11 cellular contexts compared by ENCODE assay signal in genomic region chr6:35392773-35393672, GRCh38. TPM values are rescaled to one million over a fixed set of nuclear protein-coding genes. Genes with fewer than 3 reads are reported as not detected.
DNase-seq lines count a peak whose midpoint lies in the region; ATAC-seq and TF ChIP-seq lines count a peak whose summit lies in the region.
"Had no signal": no experiment of that assay in that cellular context is flagged by ENCODE, and none has a peak within 500 bp of the region (broad histone marks: within the 10 kb centered on the region; RNA-seq: fewer than 3 reads in every experiment).

No MANE protein-coding gene starts in this region.

- no peaks in the 10 kb centered on the region for H3K9me3 ChIP-seq in RWPE2 (ENCODE audit: severe bottlenecking)
- H3K9me3 ChIP-seq: A549, tibial nerve had no signal

- no peaks in the 10 kb centered on the region for H3K27me3 Mint-ChIP-seq in T-helper 1 cell treated with Interleukin-12 subunit alpha and Interleukin-12 subunit beta and Interleukin-4 antibody, amounts not matched to agents 30 μg/mL and 1 μg/mL, for 36 hours (ENCODE audit: low read depth)

- no peak overlapping the region for H3K4me3 Mint-ChIP-seq in T-helper 1 cell treated with Interleukin-12 subunit alpha and Interleukin-12 subunit beta and Interleukin-4 antibody, amounts not matched to agents 30 μg/mL and 1 μg/mL, for 36 hours

- peaks cover 11% of the 10 kb centered on the region for H3K36me3 ChIP-seq in RWPE2 (ENCODE audit: low read depth)
- H3K36me3 ChIP-seq: tibial nerve had no signal

- no peak for TF ChIP-seq POLR2A in erythroblast (IDR thresholded peaks at IDR 0.05; ENCODE audit: low read length)

- peak overlapping the region; percentile 31 for H3K4me3 ChIP-seq in RWPE2 (ENCODE audit: severe bottlenecking)
- H3K4me3 ChIP-seq: A549, tibial nerve had no signal

- no peak for TF ChIP-seq CTCF in RWPE2 (IDR thresholded peaks at IDR 0.05; ENCODE audit: poor library complexity, severe bottlenecking)

- H3K4me1 Mint-ChIP-seq in T-helper 1 cell treated with Interleukin-12 subunit alpha and Interleukin-12 subunit beta and Interleukin-4 antibody, amounts not matched to agents 30 μg/mL and 1 μg/mL, for 36 hours (ENCODE audit: low read depth), result peaks cover 31% of the 10 kb centered on the region

- peaks cover 57% of the 10 kb centered on the region for H3K4me1 ChIP-seq in RWPE2 (ENCODE audit: insufficient read depth, poor library complexity, severe bottlenecking)

- peak overlapping the region; percentile 99 for H3K27ac ChIP-seq in RWPE2 (ENCODE audit: poor library complexity, severe bottlenecking)
- H3K27ac ChIP-seq: A549 had no signal

- peak overlapping the region; percentile 49 for H3K27ac Mint-ChIP-seq in T-helper 1 cell treated with Interleukin-12 subunit alpha and Interleukin-12 subunit beta and Interleukin-4 antibody, amounts not matched to agents 30 μg/mL and 1 μg/mL, for 36 hours

- H3K36me3 Mint-ChIP-seq in T-helper 1 cell treated with Interleukin-12 subunit alpha and Interleukin-12 subunit beta and Interleukin-4 antibody, amounts not matched to agents 30 μg/mL and 1 μg/mL, for 36 hours (ENCODE audit: low read depth), result peaks cover 5% of the 10 kb centered on the region

- no peaks in the 10 kb centered on the region for H3K9me3 Mint-ChIP-seq in T-helper 1 cell treated with Interleukin-12 subunit alpha and Interleukin-12 subunit beta and Interleukin-4 antibody, amounts not matched to agents 30 μg/mL and 1 μg/mL, for 36 hours

- no peak for DNase-seq in T-helper 1 cell
- no peak for DNase-seq in RWPE2 (ENCODE audit: low spot score)
- peak; percentile 29 to 53 for DNase-seq in erythroblast (lab: John Stamatoyannopoulos, UW)
- DNase-seq in posterior vena cava (ENCODE audit: low spot score), result peak; percentile 55
- no peak for DNase-seq in glomerular visceral epithelial cell (ENCODE audit: extremely low spot score)
- DNase-seq: amniotic stem cell had no signal

- no peaks in the 10 kb centered on the region for H3K27me3 ChIP-seq in RWPE2 (ENCODE audit: insufficient read depth, poor library complexity, severe bottlenecking)
- H3K27me3 ChIP-seq: tibial nerve had no signal

- peak; percentile 5; the same call in 1 of the 3 replicates for ATAC-seq in RWPE2 (ENCODE audit: low read depth)
- no peak for ATAC-seq in GM21381 (IDR thresholded peaks at IDR 0.05; ENCODE audit: unreplicated experiment)
- ATAC-seq in HG02798 (IDR thresholded peaks at IDR 0.05; ENCODE audit: poor library complexity, unreplicated experiment), result no peak
- ATAC-seq: A549 had no signal

- intact Hi-C loops in posterior vena cava (cut with DNase I), result no loop called here

RNA-seq across cellular contexts. Expression of gene PPARD, which starts 50.7 kb away (rescaled TPM):
- 10 to 100 TPM; 16.3 to 19.8 TPM for total RNA-seq in posterior vena cava

RNA-seq across cellular contexts. Expression of gene FANCE, which starts 59.1 kb away (rescaled TPM):
- total RNA-seq in posterior vena cava, result 1 to 10 TPM; 2.5 to 4.0 TPM

Comparison
In these comparisons a context has a peak if more than half of its experiments do, and no peak if none do; other contexts are left out.
1. DNase-seq: peak in erythroblast (2 of 2) and posterior vena cava (single experiment); none in T-helper 1 cell (0 of 5), RWPE2 (single experiment) and glomerular visceral epithelial cell (single experiment).